In genomic region chr7:121006731-121007315, GRCh38 we compare ENCODE assay signal across 1 cellular context.
TF ChIP-seq lines count a peak whose summit lies in the region.

No MANE protein-coding gene starts in this region.

TF ChIP-seq in K562, 482 proteins besides CTCF, POLR2A, EP300 and RAD21 (continued from another document and continues in another):
- TF ChIP-seq, protein P1, sequence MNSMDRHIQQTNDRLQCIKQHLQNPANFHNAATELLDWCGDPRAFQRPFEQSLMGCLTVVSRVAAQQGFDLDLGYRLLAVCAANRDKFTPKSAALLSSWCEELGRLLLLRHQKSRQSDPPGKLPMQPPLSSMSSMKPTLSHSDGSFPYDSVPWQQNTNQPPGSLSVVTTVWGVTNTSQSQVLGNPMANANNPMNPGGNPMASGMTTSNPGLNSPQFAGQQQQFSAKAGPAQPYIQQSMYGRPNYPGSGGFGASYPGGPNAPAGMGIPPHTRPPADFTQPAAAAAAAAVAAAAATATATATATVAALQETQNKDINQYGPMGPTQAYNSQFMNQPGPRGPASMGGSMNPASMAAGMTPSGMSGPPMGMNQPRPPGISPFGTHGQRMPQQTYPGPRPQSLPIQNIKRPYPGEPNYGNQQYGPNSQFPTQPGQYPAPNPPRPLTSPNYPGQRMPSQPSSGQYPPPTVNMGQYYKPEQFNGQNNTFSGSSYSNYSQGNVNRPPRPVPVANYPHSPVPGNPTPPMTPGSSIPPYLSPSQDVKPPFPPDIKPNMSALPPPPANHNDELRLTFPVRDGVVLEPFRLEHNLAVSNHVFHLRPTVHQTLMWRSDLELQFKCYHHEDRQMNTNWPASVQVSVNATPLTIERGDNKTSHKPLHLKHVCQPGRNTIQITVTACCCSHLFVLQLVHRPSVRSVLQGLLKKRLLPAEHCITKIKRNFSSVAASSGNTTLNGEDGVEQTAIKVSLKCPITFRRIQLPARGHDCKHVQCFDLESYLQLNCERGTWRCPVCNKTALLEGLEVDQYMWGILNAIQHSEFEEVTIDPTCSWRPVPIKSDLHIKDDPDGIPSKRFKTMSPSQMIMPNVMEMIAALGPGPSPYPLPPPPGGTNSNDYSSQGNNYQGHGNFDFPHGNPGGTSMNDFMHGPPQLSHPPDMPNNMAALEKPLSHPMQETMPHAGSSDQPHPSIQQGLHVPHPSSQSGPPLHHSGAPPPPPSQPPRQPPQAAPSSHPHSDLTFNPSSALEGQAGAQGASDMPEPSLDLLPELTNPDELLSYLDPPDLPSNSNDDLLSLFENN (IDR thresholded peaks at IDR 0.05; ENCODE audit: low read depth in 2 of 2, low read length in 2 of 2), result 0 out of 4 replicates have a peak, but pooled peaks of 1 of the 2 experiments have one; percentile 13
- TF ChIP-seq ZNF717 (CRISPR knock-in tag; IDR thresholded peaks at IDR 0.05) (no peak), ILK (tag; IDR thresholded peaks at IDR 0.05; ENCODE audit: borderline replicate concordance, low read depth) (0 out of 2 replicates have a peak, but pooled peaks have one; percentile 22), SAP30 (IDR thresholded peaks at IDR 0.05; ENCODE audit: borderline replicate concordance, insufficient read depth, low read depth, low read length, poor library complexity, severe bottlenecking) (no peak), L3MBTL2 (IDR thresholded peaks at IDR 0.05) (peak; percentile 36; the same call in 1 of the 2 replicates), JUNB (CRISPR knock-in tag; conservative IDR thresholded peaks at IDR 0.05) (no peak), SLC30A9 (CRISPR knock-in tag; IDR thresholded peaks at IDR 0.05) (0 out of 2 replicates have a peak, but pooled peaks have one; percentile 13), TAF7 (tag; IDR thresholded peaks at IDR 0.05) (no peak), CBX3 (IDR thresholded peaks at IDR 0.05; ENCODE audit: borderline replicate concordance in 1 of 2, low read length in 2 of 2) (0 out of 3 replicates have a peak, but pooled peaks of 1 of the 2 experiments have one; percentile 66), ELF2 (CRISPR knock-in tag; IDR thresholded peaks at IDR 0.05) (peak; percentile 13; the same call in 1 of the 2 replicates), GABPB1 (CRISPR knock-in tag; IDR thresholded peaks at IDR 0.05) (no peak), FOXK2 (conservative IDR thresholded peaks at IDR 0.05 in 1 of 2, IDR thresholded peaks at IDR 0.05 in 1 of 2; ENCODE audit: low read depth in 2 of 2) (peak; percentile 32 to 66; a peak in 2 of 4 replicates), ATF3 (IDR thresholded peaks at IDR 0.05) (0 out of 2 replicates have a peak, but pooled peaks have one; percentile 9), ATF3 (CRISPR knock-in tag; conservative IDR thresholded peaks at IDR 0.05) (no peak), ZNF174 (CRISPR knock-in tag; IDR thresholded peaks at IDR 0.05) (no peak), EGR1 (conservative IDR thresholded peaks at IDR 0.05) (peak; percentile 83), ZBTB2 (IDR thresholded peaks at IDR 0.05) (peak; percentile 49; the same call in 1 of the 2 replicates), ZNF589 (CRISPR knock-in tag; IDR thresholded peaks at IDR 0.05; ENCODE audit: low read depth) (peak; percentile 57; the same call in 1 of the 2 replicates), ETV1 (tag; conservative IDR thresholded peaks at IDR 0.05; ENCODE audit: low read depth) (peak; percentile 44; the same call in 1 of the 2 replicates), PCBP2 (IDR thresholded peaks at IDR 0.05; ENCODE audit: low read depth, low read length, poor library complexity, severe bottlenecking) (no peak), ZEB2 (IDR thresholded peaks at IDR 0.05) (0 out of 2 replicates have a peak, but pooled peaks have one; percentile 16), SMARCA4 (IDR thresholded peaks at IDR 0.05) (peak; percentile 87), BCOR (IDR thresholded peaks at IDR 0.05) (peak; percentile 47; the same call in 1 of the 2 replicates), NR2C2 (CRISPR knock-in tag; IDR thresholded peaks at IDR 0.05) (no peak), NR2C2 (tag; IDR thresholded peaks at IDR 0.05) (0 out of 2 replicates have a peak, but pooled peaks have one; percentile 36), TAF1 (IDR thresholded peaks at IDR 0.05; ENCODE audit: control insufficient read depth, extremely low read depth, insufficient read depth, low read length, severe bottlenecking) (no peak), CC2D1A (IDR thresholded peaks at IDR 0.05) (0 out of 2 replicates have a peak, but pooled peaks have one; percentile 13), RNF2 (IDR thresholded peaks at IDR 0.05) (0 out of 2 replicates have a peak, but pooled peaks have one; percentile 65), ZNF277 (CRISPR knock-in tag; IDR thresholded peaks at IDR 0.05; ENCODE audit: borderline replicate concordance) (0 out of 2 replicates have a peak, but pooled peaks have one; percentile 10), RAD51 (IDR thresholded peaks at IDR 0.05; ENCODE audit: borderline replicate concordance, low read depth) (no peak), TFAP4 (CRISPR knock-in tag; IDR thresholded peaks at IDR 0.05; ENCODE audit: borderline replicate concordance) (peak; percentile 39; the same call in 1 of the 2 replicates), TAL1 (IDR thresholded peaks at IDR 0.05) (peak; percentile 72), POLR2AphosphoS5 (IDR thresholded peaks at IDR 0.05; ENCODE audit: control insufficient read depth, insufficient read depth, low read depth, low read length) (peak; percentile 31; the same call in 1 of the 2 replicates), MAFG (tag; conservative IDR thresholded peaks at IDR 0.05) (peak; percentile 40), CEBPB (tag; IDR thresholded peaks at IDR 0.05) (peak; percentile 99), TCF15 (CRISPR knock-in tag; IDR thresholded peaks at IDR 0.05) (no peak), CLOCK (CRISPR knock-in tag; IDR thresholded peaks at IDR 0.05; ENCODE audit: borderline replicate concordance) (no peak), TCF3 (CRISPR knock-in tag; IDR thresholded peaks at IDR 0.05) (peak; percentile 82), PML (IDR thresholded peaks at IDR 0.05; ENCODE audit: low read length) (0 out of 2 replicates have a peak, but pooled peaks have one; percentile 47)
- TF ChIP-seq, protein P2, sequence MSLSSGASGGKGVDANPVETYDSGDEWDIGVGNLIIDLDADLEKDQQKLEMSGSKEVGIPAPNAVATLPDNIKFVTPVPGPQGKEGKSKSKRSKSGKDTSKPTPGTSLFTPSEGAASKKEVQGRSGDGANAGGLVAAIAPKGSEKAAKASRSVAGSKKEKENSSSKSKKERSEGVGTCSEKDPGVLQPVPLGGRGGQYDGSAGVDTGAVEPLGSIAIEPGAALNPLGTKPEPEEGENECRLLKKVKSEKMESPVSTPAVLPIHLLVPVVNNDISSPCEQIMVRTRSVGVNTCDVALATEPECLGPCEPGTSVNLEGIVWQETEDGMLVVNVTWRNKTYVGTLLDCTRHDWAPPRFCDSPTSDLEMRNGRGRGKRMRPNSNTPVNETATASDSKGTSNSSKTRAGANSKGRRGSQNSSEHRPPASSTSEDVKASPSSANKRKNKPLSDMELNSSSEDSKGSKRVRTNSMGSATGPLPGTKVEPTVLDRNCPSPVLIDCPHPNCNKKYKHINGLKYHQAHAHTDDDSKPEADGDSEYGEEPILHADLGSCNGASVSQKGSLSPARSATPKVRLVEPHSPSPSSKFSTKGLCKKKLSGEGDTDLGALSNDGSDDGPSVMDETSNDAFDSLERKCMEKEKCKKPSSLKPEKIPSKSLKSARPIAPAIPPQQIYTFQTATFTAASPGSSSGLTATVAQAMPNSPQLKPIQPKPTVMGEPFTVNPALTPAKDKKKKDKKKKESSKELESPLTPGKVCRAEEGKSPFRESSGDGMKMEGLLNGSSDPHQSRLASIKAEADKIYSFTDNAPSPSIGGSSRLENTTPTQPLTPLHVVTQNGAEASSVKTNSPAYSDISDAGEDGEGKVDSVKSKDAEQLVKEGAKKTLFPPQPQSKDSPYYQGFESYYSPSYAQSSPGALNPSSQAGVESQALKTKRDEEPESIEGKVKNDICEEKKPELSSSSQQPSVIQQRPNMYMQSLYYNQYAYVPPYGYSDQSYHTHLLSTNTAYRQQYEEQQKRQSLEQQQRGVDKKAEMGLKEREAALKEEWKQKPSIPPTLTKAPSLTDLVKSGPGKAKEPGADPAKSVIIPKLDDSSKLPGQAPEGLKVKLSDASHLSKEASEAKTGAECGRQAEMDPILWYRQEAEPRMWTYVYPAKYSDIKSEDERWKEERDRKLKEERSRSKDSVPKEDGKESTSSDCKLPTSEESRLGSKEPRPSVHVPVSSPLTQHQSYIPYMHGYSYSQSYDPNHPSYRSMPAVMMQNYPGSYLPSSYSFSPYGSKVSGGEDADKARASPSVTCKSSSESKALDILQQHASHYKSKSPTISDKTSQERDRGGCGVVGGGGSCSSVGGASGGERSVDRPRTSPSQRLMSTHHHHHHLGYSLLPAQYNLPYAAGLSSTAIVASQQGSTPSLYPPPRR (CRISPR knock-in tag; IDR thresholded peaks at IDR 0.05; ENCODE audit: borderline replicate concordance), result no peak
- TF ChIP-seq, protein P3, sequence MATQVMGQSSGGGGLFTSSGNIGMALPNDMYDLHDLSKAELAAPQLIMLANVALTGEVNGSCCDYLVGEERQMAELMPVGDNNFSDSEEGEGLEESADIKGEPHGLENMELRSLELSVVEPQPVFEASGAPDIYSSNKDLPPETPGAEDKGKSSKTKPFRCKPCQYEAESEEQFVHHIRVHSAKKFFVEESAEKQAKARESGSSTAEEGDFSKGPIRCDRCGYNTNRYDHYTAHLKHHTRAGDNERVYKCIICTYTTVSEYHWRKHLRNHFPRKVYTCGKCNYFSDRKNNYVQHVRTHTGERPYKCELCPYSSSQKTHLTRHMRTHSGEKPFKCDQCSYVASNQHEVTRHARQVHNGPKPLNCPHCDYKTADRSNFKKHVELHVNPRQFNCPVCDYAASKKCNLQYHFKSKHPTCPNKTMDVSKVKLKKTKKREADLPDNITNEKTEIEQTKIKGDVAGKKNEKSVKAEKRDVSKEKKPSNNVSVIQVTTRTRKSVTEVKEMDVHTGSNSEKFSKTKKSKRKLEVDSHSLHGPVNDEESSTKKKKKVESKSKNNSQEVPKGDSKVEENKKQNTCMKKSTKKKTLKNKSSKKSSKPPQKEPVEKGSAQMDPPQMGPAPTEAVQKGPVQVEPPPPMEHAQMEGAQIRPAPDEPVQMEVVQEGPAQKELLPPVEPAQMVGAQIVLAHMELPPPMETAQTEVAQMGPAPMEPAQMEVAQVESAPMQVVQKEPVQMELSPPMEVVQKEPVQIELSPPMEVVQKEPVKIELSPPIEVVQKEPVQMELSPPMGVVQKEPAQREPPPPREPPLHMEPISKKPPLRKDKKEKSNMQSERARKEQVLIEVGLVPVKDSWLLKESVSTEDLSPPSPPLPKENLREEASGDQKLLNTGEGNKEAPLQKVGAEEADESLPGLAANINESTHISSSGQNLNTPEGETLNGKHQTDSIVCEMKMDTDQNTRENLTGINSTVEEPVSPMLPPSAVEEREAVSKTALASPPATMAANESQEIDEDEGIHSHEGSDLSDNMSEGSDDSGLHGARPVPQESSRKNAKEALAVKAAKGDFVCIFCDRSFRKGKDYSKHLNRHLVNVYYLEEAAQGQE (CRISPR knock-in tag; IDR thresholded peaks at IDR 0.05; ENCODE audit: low read depth), result no peak
